ENCODE assay signal across 13 cellular contexts in the genomic region with DNA sequence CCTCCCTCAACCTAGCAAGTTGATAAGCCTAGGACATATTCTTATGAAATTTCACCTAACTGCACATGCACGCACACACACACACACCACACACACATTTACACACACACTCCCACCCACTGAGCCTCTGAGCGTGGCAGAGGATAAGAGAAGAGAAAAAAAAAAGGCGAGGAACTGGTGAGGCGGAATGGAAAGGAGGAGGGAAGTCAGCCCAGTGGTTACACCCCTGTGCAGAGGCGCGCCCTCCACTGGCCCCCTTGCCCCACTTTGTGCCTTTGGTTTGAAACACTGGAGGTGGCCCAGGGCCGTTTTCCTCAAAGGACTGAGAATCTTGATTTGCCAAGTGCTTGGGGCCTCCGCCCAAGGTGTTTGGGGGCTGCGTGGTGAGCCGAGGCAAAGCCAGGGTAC. TPM values are rescaled to one million over a fixed set of nuclear protein-coding genes. Genes with fewer than 3 reads are reported as not detected.
DNase-seq lines count a peak whose midpoint lies in the region; ATAC-seq and TF ChIP-seq lines count a peak whose summit lies in the region.
"Had no signal": no experiment of that assay in that cellular context is flagged by ENCODE, and none has a peak within 500 bp of the region (broad histone marks: within the 10 kb centered on the region; RNA-seq: fewer than 3 reads in every experiment).

No MANE protein-coding gene starts in this region.

- intact Hi-C loops in esophagus squamous epithelium (cut with DNase I) = loop anchor here (10.0 kb wide), 1 partner anchor 191 kb away; no protein-coding TSS in a partner anchor

- no peak for DNase-seq in BE2C
- DNase-seq in esophagus squamous epithelium (lab: John Stamatoyannopoulos, UW) = no peak
- DNase-seq in progenitor cell of endocrine pancreas (ENCODE audit: low spot score, unreplicated experiment) = no peak
- DNase-seq in NCI-H1092 (lab: John Stamatoyannopoulos, UW) = no peak
- DNase-seq in activated naive CD4-positive, alpha-beta T cell (lab: John Stamatoyannopoulos, UW) = no peak
- DNase-seq in NCI-H226 = no peak
- DNase-seq: cerebellar nuclear complex; heart right ventricle; Kasumi-1; stimulated activated CD4-positive, alpha-beta T cell treated with anti-CD3 and anti-CD28 coated beads, Interleukin-4, amount 100 ng/mL, for 24 hours had no signal

- H3K4me3 Mint-ChIP-seq in IgD-negative memory B cell (peak overlapping the region in 1 of 4 donors; percentile 22), progenitor cell of endocrine pancreas (ENCODE audit: low read depth) (peak overlapping the region; percentile 9)

- H3K9me3 ChIP-seq in BE2C (no peaks in the 10 kb centered on the region), esophagus squamous epithelium (no peaks in the 10 kb centered on the region)
- H3K9me3 ChIP-seq: heart right ventricle, thyroid gland had no signal

- no peak for ATAC-seq in HG03571 (IDR thresholded peaks at IDR 0.05; ENCODE audit: unreplicated experiment)
- ATAC-seq: heart right ventricle had no signal

- H3K36me3 Mint-ChIP-seq in IgD-negative memory B cell (peaks cover 2% of the 10 kb centered on the region), progenitor cell of endocrine pancreas (ENCODE audit: insufficient read depth) (no peaks in the 10 kb centered on the region)

- H3K4me1 ChIP-seq in BE2C = no peaks in the 10 kb centered on the region
- peaks cover 6 to 34% (median 8%) of the 10 kb centered on the region in 3 donors for H3K4me1 ChIP-seq in esophagus squamous epithelium

- H3K4me3 ChIP-seq in BE2C (ENCODE audit: low read depth, low read length) (peak overlapping the region; percentile 41), esophagus squamous epithelium (peak overlapping the region; percentile 9 to 64 (median 32))

- H3K4me1 Mint-ChIP-seq in IgD-negative memory B cell = peaks cover 7 to 17% (median 12%) of the 10 kb centered on the region in 3 donors
- peaks cover 17% of the 10 kb centered on the region for H3K4me1 Mint-ChIP-seq in progenitor cell of endocrine pancreas (ENCODE audit: low read depth)

- H3K27ac Mint-ChIP-seq in IgD-negative memory B cell (peak overlapping the region; percentile 44 to 84 (median 63)), progenitor cell of endocrine pancreas (peak overlapping the region; percentile 77)

- H3K9me3 Mint-ChIP-seq in IgD-negative memory B cell = peaks cover 0 to 6% (median 0%) of the 10 kb centered on the region in 3 donors
- no peaks in the 10 kb centered on the region for H3K9me3 Mint-ChIP-seq in progenitor cell of endocrine pancreas (ENCODE audit: low read depth)

- H3K36me3 ChIP-seq in BE2C (no peaks in the 10 kb centered on the region), esophagus squamous epithelium (no peaks in the 10 kb centered on the region)
- H3K36me3 ChIP-seq: heart right ventricle, thyroid gland had no signal

- TF ChIP-seq CTCF in BE2C (IDR thresholded peaks at IDR 0.05; ENCODE audit: low read depth, low read length) = no peak
- TF ChIP-seq CTCF in esophagus squamous epithelium (IDR thresholded peaks at IDR 0.05) = no peak
- TF ChIP-seq CTCF in progenitor cell of endocrine pancreas (IDR thresholded peaks at IDR 0.05; ENCODE audit: unreplicated experiment) = no peak

- 30 to 53% methylated on average over 7 of the region's 10 CpGs for WGBS in esophagus squamous epithelium, 2 donors

- H3K27me3 ChIP-seq in BE2C = peaks cover 11% of the 10 kb centered on the region
- peaks cover 4 to 100% (median 19%) of the 10 kb centered on the region in 4 donors for H3K27me3 ChIP-seq in esophagus squamous epithelium

- no peak for TF ChIP-seq POLR2A in esophagus squamous epithelium (IDR thresholded peaks at IDR 0.05)

- peak overlapping the region; percentile 6 to 76 (median 60) for H3K27ac ChIP-seq in esophagus squamous epithelium
- H3K27ac ChIP-seq: heart right ventricle, thyroid gland had no signal

- peaks cover 33% of the 10 kb centered on the region for H3K27me3 Mint-ChIP-seq in IgD-negative memory B cell
- peaks cover 44% of the 10 kb centered on the region for H3K27me3 Mint-ChIP-seq in progenitor cell of endocrine pancreas

RNA-seq across cellular contexts. Expression of a gene that starts 20.7 kb away (rescaled TPM):
- 13.1 TPM for polyA plus RNA-seq in BE2C (2012; ENCODE audit: insufficient read depth, insufficient read length, low read depth)
- not detected for polyA plus RNA-seq in IgD-negative memory B cell
- total RNA-seq in esophagus squamous epithelium (10 to 100 TPM in 1 of 4 donors, 1 to 10 TPM in 3; 1.9 to 26.3 (median 3.7) TPM), progenitor cell of endocrine pancreas (34.8 and 35.4 TPM in 2 replicates)

RNA-seq across cellular contexts. Expression of a gene that starts 22.7 kb away (rescaled TPM):
- 2.7 TPM for polyA plus RNA-seq in BE2C (2012; ENCODE audit: insufficient read depth, insufficient read length, low read depth)
- polyA plus RNA-seq in IgD-negative memory B cell = not detected
- total RNA-seq in esophagus squamous epithelium (10 to 100 TPM in 1 of 4 donors, 1 to 10 TPM in 2, under 1 TPM in 1; 0.49 to 11.3 (median 1.5) TPM), progenitor cell of endocrine pancreas (6.3 and 10.6 TPM in 2 replicates)
